Comparison of ENCODE assay signal across 31 cellular contexts in the genomic region with DNA sequence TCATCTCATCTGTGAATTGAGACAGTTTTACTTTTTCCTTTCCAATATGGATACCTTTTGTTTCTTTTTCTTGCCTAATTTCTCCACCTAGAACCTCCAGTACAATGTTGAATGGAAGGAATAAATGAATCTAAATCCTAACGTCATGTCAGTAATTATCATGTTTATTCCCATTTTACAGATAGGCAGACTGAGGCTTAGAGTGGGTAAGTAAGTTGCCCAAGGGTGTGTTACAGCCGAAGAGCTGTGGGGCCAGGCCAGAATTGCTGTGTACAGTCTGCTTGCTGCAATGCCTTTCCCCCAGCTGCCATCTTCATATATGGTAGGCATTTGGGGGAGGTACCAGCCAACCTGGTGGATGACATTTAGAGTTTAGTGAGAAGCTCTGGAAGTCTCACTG.
"Had no signal": no experiment of that assay in that cellular context is flagged by ENCODE, and none has a peak within 500 bp of the region (broad histone marks: within the 10 kb centered on the region; RNA-seq: fewer than 3 reads in every experiment).

No MANE protein-coding gene starts in this region.

- DNase-seq: activated CD4-positive, alpha-beta memory T cell treated with anti-CD3 and anti-CD28 coated beads, Interleukin-2, amount 10 ng/mL, durations not matched to agents 7 days and 5 days; activated CD4-positive, alpha-beta T cell treated with anti-CD3 and anti-CD28 coated beads for 1 hour; activated CD4-positive, alpha-beta T cell treated with anti-CD3 and anti-CD28 coated beads for 36 hours; activated CD4-positive, alpha-beta T cell treated with anti-CD3 and anti-CD28 coated beads for 48 hours; activated CD4-positive, alpha-beta T cell treated with anti-CD3 and anti-CD28 coated beads, Interleukin-2, amount 10 ng/mL, durations not matched to agents 7 days and 5 days; activated CD4-positive, alpha-beta T cell treated with anti-CD3 and anti-CD28 coated beads, Interleukin-2, amount 50 U/mL, for 48 hours; activated CD4-positive, CD25-positive, alpha-beta regulatory T cell; activated CD8-positive, alpha-beta memory T cell treated with anti-CD3 and anti-CD28 coated beads for 24 hours; activated CD8-positive, alpha-beta memory T cell treated with anti-CD3 and anti-CD28 coated beads, Interleukin-2, amount 10 ng/mL, durations not matched to agents 7 days and 5 days; activated CD8-positive, alpha-beta memory T cell treated with anti-CD3 and anti-CD28 coated beads, Interleukin-2, amount 50 U/mL, for 48 hours; activated CD8-positive, alpha-beta T cell treated with anti-CD3 and anti-CD28 coated beads, Interleukin-2, amount 10 ng/mL, durations not matched to agents 7 days and 5 days; activated effector memory CD4-positive, alpha-beta T cell treated with Interleukin-2 at 50 U/mL for 16 hours; activated gamma-delta T cell; activated naive CD4-positive, alpha-beta T cell treated with anti-CD3 and anti-CD28 coated beads, Interleukin-2, amount 10 ng/mL, durations not matched to agents 7 days and 5 days; activated naive CD4-positive, alpha-beta T cell treated with Interleukin-2 at 50 U/mL for 16 hours; activated naive CD8-positive, alpha-beta T cell treated with anti-CD3 and anti-CD28 coated beads, Interleukin-2, amount 10 ng/mL, durations not matched to agents 7 days and 5 days; activated naive CD8-positive, alpha-beta T cell treated with anti-CD3 and anti-CD28 coated beads, Interleukin-2, amount 50 U/mL, for 24 hours; activated T-cell treated with anti-CD3 and anti-CD28 coated beads, Interleukin-2, amount 50 U/mL, for 24 hours; activated T-cell treated with anti-CD3 and anti-CD28 coated beads, Interleukin-2, amount 50 U/mL, for 48 hours; amygdala; anterior cingulate cortex; cerebellar nuclear complex; T-helper 1 cell; T-helper 2 cell; T-helper 9 cell had no signal

- H3K27ac ChIP-seq: ascending aorta, VCaP had no signal

- ATAC-seq: activated CD4-positive, alpha-beta T cell treated with anti-CD3 and anti-CD28 coated beads for 36 hours; activated CD4-positive, CD25-positive, alpha-beta regulatory T cell treated with anti-CD3 and anti-CD28 coated beads, Interleukin-2, amount 50 U/mL, for 24 hours; activated CD8-positive, alpha-beta memory T cell treated with anti-CD3 and anti-CD28 coated beads, Interleukin-2, amount 10 ng/mL, durations not matched to agents 7 days and 5 days; activated CD8-positive, alpha-beta T cell treated with anti-CD3 and anti-CD28 coated beads, Interleukin-2, amount 10 ng/mL, durations not matched to agents 7 days and 5 days; activated naive CD8-positive, alpha-beta T cell treated with anti-CD3 and anti-CD28 coated beads, Interleukin-2, amount 50 U/mL, for 24 hours; WTC11 had no signal

- H3K36me3 ChIP-seq: ascending aorta, cardiac muscle cell had no signal

- H3K27me3 ChIP-seq: ascending aorta, cardiac muscle cell had no signal

- FAIRE-seq: TTC549 had no signal

- H3K4me3 ChIP-seq: ascending aorta, cardiac muscle cell had no signal

- H3K4me1 ChIP-seq: ascending aorta had no signal

- H3K9me3 ChIP-seq: ascending aorta had no signal
